ENCODE assay signal across 22 cellular contexts in the genomic region with DNA sequence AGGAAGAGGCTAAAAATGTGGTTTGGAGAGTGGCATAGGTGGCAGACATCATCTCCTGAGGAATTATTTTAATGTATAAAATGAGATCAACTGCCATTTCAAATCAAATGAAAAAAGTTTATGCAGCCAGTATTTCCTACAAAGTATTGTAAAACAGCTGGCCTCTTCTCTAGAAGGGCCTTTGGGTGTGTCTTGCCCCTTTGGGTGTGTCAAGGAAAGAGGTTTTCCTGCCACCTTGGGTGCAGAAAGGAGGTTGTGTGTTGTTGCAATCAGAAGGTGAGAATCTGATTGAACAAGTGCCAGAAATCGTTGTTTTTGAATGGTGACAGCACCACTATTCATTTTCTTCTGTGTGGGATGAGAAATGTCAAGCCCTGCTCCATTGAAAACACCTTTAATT.
"Had no signal": no experiment of that assay in that cellular context is flagged by ENCODE, and none has a peak within 500 bp of the region (broad histone marks: within the 10 kb centered on the region; RNA-seq: fewer than 3 reads in every experiment).

No MANE protein-coding gene starts in this region.

- FAIRE-seq: frontal cortex had no signal

- H3K4me1 ChIP-seq: lower lobe of right lung, prostate gland, right atrium auricular region, stomach, thyroid gland, vagina had no signal

- H3K27ac ChIP-seq: dorsolateral prefrontal cortex, lower lobe of right lung, prostate gland, right atrium auricular region, stomach, thyroid gland, vagina had no signal

- H3K4me3 Mint-ChIP-seq: naive B cell; nephron progenitor cell; stimulated activated effector memory CD8-positive, alpha-beta T cell treated with anti-CD3 and anti-CD28 coated beads, Interleukin-12 subunit alpha, Interleukin-12 subunit beta, amount 100 ng/mL, for 72 hours had no signal

- H3K27me3 ChIP-seq: right atrium auricular region, thyroid gland, vagina had no signal

- H3K9me3 ChIP-seq: lower lobe of right lung, prostate gland, right atrium auricular region, stomach, thyroid gland, vagina had no signal

- H3K4me1 Mint-ChIP-seq: naive B cell had no signal

- H3K36me3 Mint-ChIP-seq: immature natural killer cell; naive B cell; stimulated activated effector memory CD8-positive, alpha-beta T cell treated with anti-CD3 and anti-CD28 coated beads, Interleukin-12 subunit alpha, Interleukin-12 subunit beta, amount 100 ng/mL, for 72 hours had no signal

- H3K4me3 ChIP-seq: dorsolateral prefrontal cortex, lower lobe of right lung, prostate gland, right atrium auricular region, stomach, thyroid gland, vagina had no signal

- H3K9me3 Mint-ChIP-seq: stimulated activated effector memory CD8-positive, alpha-beta T cell treated with anti-CD3 and anti-CD28 coated beads, Interleukin-12 subunit alpha, Interleukin-12 subunit beta, amount 100 ng/mL, for 72 hours had no signal

- DNase-seq: dorsolateral prefrontal cortex; effector CD4-positive, alpha-beta T cell; hypothalamus; immature natural killer cell; islet precursor cell; kidney glomerular epithelial cell; left ventricle myocardium superior; lower lobe of right lung; naive B cell; nephron progenitor cell; nucleus accumbens; stimulated activated CD4-positive, alpha-beta T cell treated with anti-CD3 and anti-CD28 coated beads, Interleukin-2, amount 100 ng/mL, for 24 hours; stimulated activated CD4-positive, alpha-beta T cell treated with anti-CD3 and anti-CD28 coated beads, Interleukin-4, amount 100 ng/mL, for 24 hours; stimulated activated naive CD4-positive, alpha-beta T cell treated with Interleukin-2 at 50 U/mL for 16 hours; stomach; thyroid gland; trophoblast cell had no signal

- H3K27ac Mint-ChIP-seq: immature natural killer cell; naive B cell; nephron progenitor cell; stimulated activated effector memory CD8-positive, alpha-beta T cell treated with anti-CD3 and anti-CD28 coated beads, Interleukin-12 subunit alpha, Interleukin-12 subunit beta, amount 100 ng/mL, for 72 hours had no signal

- H3K36me3 ChIP-seq: lower lobe of right lung, prostate gland, right atrium auricular region, stomach, thyroid gland, vagina had no signal
